In the genomic region with DNA sequence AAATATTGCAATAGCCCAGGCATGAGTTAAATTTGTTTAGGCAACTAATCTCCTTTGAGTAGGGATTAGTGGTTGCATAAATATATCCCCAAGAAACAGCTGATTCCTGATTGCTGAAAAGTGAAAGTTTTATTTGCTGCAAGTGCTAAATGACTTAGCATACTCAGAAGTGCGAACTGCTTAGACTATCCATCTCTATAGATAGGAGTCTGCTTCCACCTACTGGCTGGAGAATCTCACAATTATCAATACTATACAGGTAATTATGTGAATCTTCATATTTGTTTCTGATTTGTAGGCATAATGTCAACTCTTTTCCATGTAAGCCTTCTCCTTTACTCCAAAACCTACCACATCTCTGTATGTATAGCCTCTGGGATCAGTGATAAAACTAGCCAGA, we compare ENCODE assay signal across 10 cellular contexts. TPM values are rescaled to one million over a fixed set of nuclear protein-coding genes. Genes with fewer than 3 reads are reported as not detected.
A peak's percentile ranks its signal among the peaks of the same experiment; 100 is the strongest.
DNase-seq lines count a peak whose midpoint lies in the region; ATAC-seq, FAIRE-seq and TF ChIP-seq lines count a peak whose summit lies in the region.
"Had no signal": no experiment of that assay in that cellular context is flagged by ENCODE, and none has a peak within 500 bp of the region (broad histone marks: within the 10 kb centered on the region; RNA-seq: fewer than 3 reads in every experiment).

No MANE protein-coding gene starts in this region.

- H3K27ac Mint-ChIP-seq in neural crest cell (ENCODE audit: unreplicated experiment): no peak overlapping the region
- H3K27ac Mint-ChIP-seq in T-helper 2 cell treated with Interferon-gamma antibody and Interleukin-4, amounts not matched to agents 5 μg/mL and 100 μg/mL, for 36 hours: no peak overlapping the region

- DNase-seq in GM03348 (ENCODE audit: low spot score) (peak; percentile 12), NCI-H69 (lab: John Stamatoyannopoulos, UW) (peak; percentile 40), endothelial cell of umbilical vein (ENCODE audit: low read depth, low spot score) (peak; percentile 59), neural crest cell (ENCODE audit: low read depth, low spot score) (no peak)
- no peak for DNase-seq in T-helper 2 cell treated with Interferon-gamma antibody and Interleukin-4, amounts not matched to agents 5 μg/mL and 100 μg/mL, for 36 hours (ENCODE audit: low spot score)
- DNase-seq: activated CD8-positive, alpha-beta memory T cell treated with anti-CD3 and anti-CD28 coated beads, Interleukin-2, amount 50 U/mL, for 48 hours had no signal

- ATAC-seq in GM21515 (IDR thresholded peaks at IDR 0.05; ENCODE audit: unreplicated experiment) (no peak), HG03108 (IDR thresholded peaks at IDR 0.05; ENCODE audit: unreplicated experiment) (no peak), HG03460 (IDR thresholded peaks at IDR 0.05; ENCODE audit: unreplicated experiment) (no peak)
- ATAC-seq: K562 had no signal

- no peaks in the 10 kb centered on the region for H3K9me3 ChIP-seq in endothelial cell of umbilical vein (replicated peaks; ENCODE audit: control insufficient read depth, insufficient read depth, low read length)

- no peaks in the 10 kb centered on the region for H3K27me3 ChIP-seq in endothelial cell of umbilical vein (ENCODE audit: control insufficient read depth in 2 of 2, insufficient read depth in 2 of 2, low read length in 2 of 2)

- no peak for TF ChIP-seq POLR2A in endothelial cell of umbilical vein (IDR thresholded peaks at IDR 0.05; ENCODE audit: low read depth, low read length)

- H3K27ac ChIP-seq in endothelial cell of umbilical vein (ENCODE audit: insufficient read depth, low read depth, low read length): no peak overlapping the region

- no peak overlapping the region for H3K4me3 ChIP-seq in endothelial cell of umbilical vein (replicated peaks in 1 of 3; ENCODE audit: insufficient read depth in 1 of 3, low read depth in 1 of 3, low read length in 3 of 3)
- H3K4me3 ChIP-seq: K562 had no signal

- H4K20me1 ChIP-seq in endothelial cell of umbilical vein (replicated peaks; ENCODE audit: control insufficient read depth, extremely low read depth, insufficient read depth, low read length): no peaks in the 10 kb centered on the region

- intact Hi-C loops in endothelial cell of umbilical vein (cut with micrococcal nuclease): loop anchor here (1.0 to 2.0 kb wide), 2 partner anchors 152 to 334 kb away; no protein-coding TSS in a partner anchor

- H3K4me3 Mint-ChIP-seq in neural crest cell: no peak overlapping the region
- no peak overlapping the region for H3K4me3 Mint-ChIP-seq in T-helper 2 cell treated with Interferon-gamma antibody and Interleukin-4, amounts not matched to agents 5 μg/mL and 100 μg/mL, for 36 hours

- H3K9me3 Mint-ChIP-seq in neural crest cell: no peaks in the 10 kb centered on the region
- H3K9me3 Mint-ChIP-seq in T-helper 2 cell treated with Interferon-gamma antibody and Interleukin-4, amounts not matched to agents 5 μg/mL and 100 μg/mL, for 36 hours: peaks cover 3% of the 10 kb centered on the region

- H3K9me1 ChIP-seq in endothelial cell of umbilical vein (replicated peaks; ENCODE audit: control insufficient read depth, extremely low read depth, insufficient read depth, low read length): no peaks in the 10 kb centered on the region

- peak in 1 of 2 donors; percentile 20 for TF ChIP-seq CTCF in endothelial cell of umbilical vein (IDR thresholded peaks at IDR 0.05; ENCODE audit: extremely low read depth in 1 of 2, insufficient read depth in 1 of 2, low read depth in 1 of 2, low read length in 2 of 2)
- TF ChIP-seq CTCF in neural crest cell (conservative IDR thresholded peaks at IDR 0.05): peak; percentile 69

- no peak for FAIRE-seq in endothelial cell of umbilical vein (lab: Jason Lieb, UNC)
- FAIRE-seq: K562 had no signal

- dilution Hi-C loops in endothelial cell of umbilical vein (cut with MboI; ENCODE audit: extremely low pct_ligation_motif_present, low sequenced_read_pairs): no loop called here

- no peak overlapping the region for H3K4me2 ChIP-seq in endothelial cell of umbilical vein (ENCODE audit: insufficient read depth, low read length)

- BruUV-seq in endothelial cell of umbilical vein (replicated peaks; lab: Mats Ljungman, UMichigan): no TSS peak

- H3K9ac ChIP-seq in endothelial cell of umbilical vein (replicated peaks; ENCODE audit: extremely low read depth, insufficient read depth, low read length): no peak overlapping the region

- H3K79me2 ChIP-seq in endothelial cell of umbilical vein (ENCODE audit: control insufficient read depth, insufficient read depth, low read length): no peaks in the 10 kb centered on the region

- POLR2A ChIA-PET in endothelial cell of umbilical vein (lab: Charles Lee): no interaction called here

- no peak overlapping the region for H2AFZ ChIP-seq in endothelial cell of umbilical vein (ENCODE audit: low read depth, low read length)

- H3K4me1 Mint-ChIP-seq in neural crest cell: no peaks in the 10 kb centered on the region
- no peaks in the 10 kb centered on the region for H3K4me1 Mint-ChIP-seq in T-helper 2 cell treated with Interferon-gamma antibody and Interleukin-4, amounts not matched to agents 5 μg/mL and 100 μg/mL, for 36 hours (ENCODE audit: low read depth)

- H3K4me1 ChIP-seq in endothelial cell of umbilical vein (ENCODE audit: control insufficient read depth, extremely low read depth, insufficient read depth, low read length): no peaks in the 10 kb centered on the region

- no peaks in the 10 kb centered on the region for H3K36me3 ChIP-seq in endothelial cell of umbilical vein (ENCODE audit: control insufficient read depth in 2 of 2, extremely low read depth in 1 of 2, insufficient read depth in 2 of 2, low read length in 2 of 2)

- H3K36me3 Mint-ChIP-seq in neural crest cell (ENCODE audit: low read depth): no peaks in the 10 kb centered on the region
- no peaks in the 10 kb centered on the region for H3K36me3 Mint-ChIP-seq in T-helper 2 cell treated with Interferon-gamma antibody and Interleukin-4, amounts not matched to agents 5 μg/mL and 100 μg/mL, for 36 hours (ENCODE audit: low read depth)

- H3K27me3 Mint-ChIP-seq in neural crest cell (ENCODE audit: low read depth): no peaks in the 10 kb centered on the region
- H3K27me3 Mint-ChIP-seq in T-helper 2 cell treated with Interferon-gamma antibody and Interleukin-4, amounts not matched to agents 5 μg/mL and 100 μg/mL, for 36 hours (ENCODE audit: low read depth): no peaks in the 10 kb centered on the region

- CTCF ChIA-PET in endothelial cell of umbilical vein (lab: Charles Lee): interaction anchor here (0.9 to 3.4 kb wide), 2 partner anchors 150 to 153 kb away, joined by 3 to 13 read pairs; no protein-coding TSS in a partner anchor

TF ChIP-seq in endothelial cell of umbilical vein, 7 proteins besides CTCF, POLR2A, EP300 and RAD21:
- TF ChIP-seq MYC (IDR thresholded peaks at IDR 0.05; ENCODE audit: low read depth, low read length): no peak
- TF ChIP-seq GATA2 (IDR thresholded peaks at IDR 0.05; ENCODE audit: insufficient read depth, insufficient read length, low read depth, low read length): no peak
- no peak for TF ChIP-seq FOS (IDR thresholded peaks at IDR 0.05; ENCODE audit: borderline replicate concordance, insufficient read depth, low read length)
- no peak for TF ChIP-seq EZH2 (IDR thresholded peaks at IDR 0.05; ENCODE audit: borderline replicate concordance, low read depth, low read length, severe bottlenecking)

RNA-seq across cellular contexts. Expression of a gene that starts 11.9 kb away (rescaled TPM):
- total RNA-seq in endothelial cell of umbilical vein (not detected in 2 replicates), neural crest cell (not detected in 2 replicates)
- not detected in 2 replicates for polyA plus RNA-seq in endothelial cell of umbilical vein
- not detected in 2 replicates for polyA plus RNA-seq in endothelial cell of umbilical vein (2011; cell fraction: cytosol; rRNA removed)
- polyA plus RNA-seq in endothelial cell of umbilical vein (2011; cell fraction: nucleus; rRNA removed): 0.04 and 0.18 TPM in 2 replicates
- polyA plus RNA-seq in endothelial cell of umbilical vein (2012): not detected in 2 replicates
- polyA minus RNA-seq in endothelial cell of umbilical vein: not detected in 2 replicates
- 1.0 TPM for polyA minus RNA-seq in endothelial cell of umbilical vein (2011; cell fraction: cytosol; rRNA and poly(A)+ RNA removed)
- polyA minus RNA-seq in endothelial cell of umbilical vein (2011; cell fraction: nucleus; rRNA and poly(A)+ RNA removed): 0.34 TPM in 1 of 2 replicates, not detected in the other
- total RNA-seq: K562 had no signal
- polyA plus RNA-seq: K562 had no signal

Comparison
In these comparisons a context has a peak if more than half of its experiments do, and no peak if none do; other contexts are left out.
1. DNase-seq: peak in GM03348 (single experiment), NCI-H69 (single experiment) and endothelial cell of umbilical vein (single experiment); none in neural crest cell (single experiment) and T-helper 2 cell treated with Interferon-gamma antibody and Interleukin-4, amounts not matched to agents 5 μg/mL and 100 μg/mL, for 36 hours (single experiment).